In genomic region chr5:113230711-113231652, GRCh38 we compare ENCODE assay signal across 1 cellular context.
TF ChIP-seq lines count a peak whose summit lies in the region.

No MANE protein-coding gene starts in this region.

TF ChIP-seq in SK-N-SH treated with all-trans-retinoic acid at 6 μM for 48 hours, 23 proteins besides CTCF, POLR2A, EP300 and RAD21 (continued from another document):
- TF ChIP-seq PATZ1 (CRISPR knock-in tag; IDR thresholded peaks at IDR 0.05; ENCODE audit: borderline replicate concordance) (no peak), ZFP3 (CRISPR knock-in tag; IDR thresholded peaks at IDR 0.05) (no peak), CSRNP3 (CRISPR knock-in tag; IDR thresholded peaks at IDR 0.05) (no peak), TSHZ2 (CRISPR knock-in tag; IDR thresholded peaks at IDR 0.05) (no peak), RARB (CRISPR knock-in tag; IDR thresholded peaks at IDR 0.05) (no peak), ARNTL (CRISPR knock-in tag; IDR thresholded peaks at IDR 0.05; ENCODE audit: borderline replicate concordance, low read depth) (no peak), SNAI2 (CRISPR knock-in tag; IDR thresholded peaks at IDR 0.05) (no peak), ZFP30 (CRISPR knock-in tag; IDR thresholded peaks at IDR 0.05) (no peak), BACH2 (CRISPR knock-in tag; IDR thresholded peaks at IDR 0.05; ENCODE audit: borderline replicate concordance) (no peak), PPARA (CRISPR knock-in tag; IDR thresholded peaks at IDR 0.05; ENCODE audit: borderline replicate concordance) (no peak)
